2 cellular contexts compared by ENCODE assay signal in genomic region chr16:10921536-10922327, GRCh38.
TF ChIP-seq lines count a peak whose summit lies in the region.

No MANE protein-coding gene starts in this region.

TF ChIP-seq in IMR-90, 13 proteins besides CTCF, POLR2A, EP300 and RAD21:
- TF ChIP-seq CEBPB (IDR thresholded peaks at IDR 0.05; ENCODE audit: low read depth, low read length), result peak; percentile 90
- TF ChIP-seq FOS (IDR thresholded peaks at IDR 0.05; ENCODE audit: low read depth, low read length), result no peak

TF ChIP-seq in liver, 16 proteins besides CTCF, POLR2A, EP300 and RAD21:
- no peak for TF ChIP-seq TAF1 (conservative IDR thresholded peaks at IDR 0.05)
- TF ChIP-seq YY1 (IDR thresholded peaks at IDR 0.05), result peak; percentile 25
- no peak for TF ChIP-seq JUND (IDR thresholded peaks at IDR 0.05)
- TF ChIP-seq SP1 (IDR thresholded peaks at IDR 0.05), result no peak
- peak in 1 of 2 donors; percentile 7 for TF ChIP-seq RXRA (IDR thresholded peaks at IDR 0.05)
- no peak for TF ChIP-seq ATF3 (IDR thresholded peaks at IDR 0.05)
- no peak for TF ChIP-seq FOXA1 (IDR thresholded peaks at IDR 0.05)
- no peak for TF ChIP-seq HNF4G (IDR thresholded peaks at IDR 0.05)
